8 cellular contexts compared by ENCODE assay signal in genomic region chr16:21506857-21507456, GRCh38.
A peak's percentile ranks its signal among the peaks of the same experiment; 100 is the strongest.
DNase-seq lines count a peak whose midpoint lies in the region; ATAC-seq, FAIRE-seq and TF ChIP-seq lines count a peak whose summit lies in the region.
"Not testable (repeated sequence)": the region's sequence is repeated elsewhere in the genome, so short reads cannot be mapped to it uniquely, and the experiment has no call there.

No MANE protein-coding gene starts in this region.

- peaks cover 28% of the 10 kb centered on the region for H3K36me3 Mint-ChIP-seq in activated naive CD8-positive, alpha-beta T cell treated with anti-CD3 and anti-CD28 coated beads, Interleukin-2, amount 50 U/mL, for 24 hours (ENCODE audit: low read depth)

- H3K4me1 Mint-ChIP-seq in activated naive CD8-positive, alpha-beta T cell treated with anti-CD3 and anti-CD28 coated beads, Interleukin-2, amount 50 U/mL, for 24 hours = peaks cover 70% of the 10 kb centered on the region

- peak overlapping the region; percentile 64 for H3K9ac ChIP-seq in Loucy (ENCODE audit: low read depth, low read length, poor library complexity, severe bottlenecking)

- intact Hi-C loops in left lung (cut with DNase I) = not testable (repeated sequence)

- H3K4me3 Mint-ChIP-seq in activated naive CD8-positive, alpha-beta T cell treated with anti-CD3 and anti-CD28 coated beads, Interleukin-2, amount 50 U/mL, for 24 hours = peak overlapping the region; percentile 63

- H3K4me1 ChIP-seq in Loucy (ENCODE audit: insufficient read depth, low read length, poor library complexity, severe bottlenecking) (peaks cover 15% of the 10 kb centered on the region), left lung (peaks cover 13 to 75% of the 10 kb centered on the region in 2 donors)

- peak; percentile 43 for ATAC-seq in HG02870 (IDR thresholded peaks at IDR 0.05; ENCODE audit: unreplicated experiment)
- ATAC-seq in activated naive CD8-positive, alpha-beta T cell treated with anti-CD3 and anti-CD28 coated beads, Interleukin-2, amount 50 U/mL, for 24 hours = peak; percentile 42
- not testable (repeated sequence) for ATAC-seq in left lung

- H3K4me2 ChIP-seq in Loucy (ENCODE audit: low read depth, low read length, poor library complexity, severe bottlenecking) = peak overlapping the region; percentile 86

- not testable (repeated sequence) for H3F3A ChIP-seq in Loucy (ENCODE audit: low read depth)

- DNase-seq in D721Med (ENCODE audit: insufficient read length, low spot score) = peak; percentile 21
- peak; percentile 69 for DNase-seq in GM19238 (ENCODE audit: insufficient read length, low spot score)
- DNase-seq in activated naive CD8-positive, alpha-beta T cell treated with anti-CD3 and anti-CD28 coated beads, Interleukin-2, amount 50 U/mL, for 24 hours = peak; percentile 58
- peak; percentile 69 to 91 for DNase-seq in left lung
- peak; percentile 35 for DNase-seq in stimulated activated CD4-positive, alpha-beta T cell treated with anti-CD3 and anti-CD28 coated beads, Interleukin-4, amount 100 ng/mL, for 1 hour

- not testable (repeated sequence) for H3K27me3 Mint-ChIP-seq in activated naive CD8-positive, alpha-beta T cell treated with anti-CD3 and anti-CD28 coated beads, Interleukin-2, amount 50 U/mL, for 24 hours

- peaks cover 90% of the 10 kb centered on the region for H3K79me2 ChIP-seq in Loucy (ENCODE audit: insufficient read depth, low read length)

- H3K36me3 ChIP-seq in Loucy (ENCODE audit: insufficient read depth, low read length) (peaks cover 13% of the 10 kb centered on the region; the same call in 1 of the 2 replicates), left lung (peaks cover 0 to 14% of the 10 kb centered on the region in 2 donors)

- H3K9me2 ChIP-seq in Loucy (replicated peaks; ENCODE audit: low read depth, low read length) = not testable (repeated sequence)

- FAIRE-seq in D721Med (lab: Jason Lieb, UNC) = not testable (repeated sequence)

- H3K9me3 Mint-ChIP-seq in activated naive CD8-positive, alpha-beta T cell treated with anti-CD3 and anti-CD28 coated beads, Interleukin-2, amount 50 U/mL, for 24 hours = not testable (repeated sequence)

- H3K27ac ChIP-seq in VCaP = peak overlapping the region; percentile 33; the same call in 1 of the 2 replicates
- H3K27ac ChIP-seq in left lung = peak overlapping the region; percentile 4 to 49

- not testable (repeated sequence) for H2AFZ ChIP-seq in Loucy (ENCODE audit: low read length)

- peaks cover 37% of the 10 kb centered on the region for H4K20me1 ChIP-seq in Loucy (ENCODE audit: insufficient read depth, low read length, poor library complexity, severe bottlenecking)

- TF ChIP-seq CTCF in D721Med (IDR thresholded peaks at IDR 0.05; ENCODE audit: insufficient read depth, missing control alignments); Loucy (conservative IDR thresholded peaks at IDR 0.05; ENCODE audit: low read length); VCaP (conservative IDR thresholded peaks at IDR 0.05); left lung (IDR thresholded peaks at IDR 0.05): not testable (repeated sequence)

- peak overlapping the region; percentile 88 for H3K27ac Mint-ChIP-seq in activated naive CD8-positive, alpha-beta T cell treated with anti-CD3 and anti-CD28 coated beads, Interleukin-2, amount 50 U/mL, for 24 hours

- H3K4me3 ChIP-seq in Loucy (ENCODE audit: low read length, poor library complexity, severe bottlenecking) = peak overlapping the region; percentile 70
- H3K4me3 ChIP-seq in left lung = peak overlapping the region in 1 of 2 donors; percentile 5

- H3K27me3 ChIP-seq in Loucy (ENCODE audit: insufficient read depth, low read length, poor library complexity, severe bottlenecking); left lung: not testable (repeated sequence)

- H3K9me3 ChIP-seq in Loucy (ENCODE audit: insufficient read depth, low read depth, low read length); left lung: not testable (repeated sequence)

Comparison
In these comparisons a context has a peak if more than half of its experiments do, and no peak if none do; other contexts are left out.
1. DNase-seq: peak in every context shown above with its lines; median percentile 80 in left lung; 69 in GM19238; 58 in activated naive CD8-positive, alpha-beta T cell treated with anti-CD3 and anti-CD28 coated beads, Interleukin-2, amount 50 U/mL, for 24 hours; 35 in stimulated activated CD4-positive, alpha-beta T cell treated with anti-CD3 and anti-CD28 coated beads, Interleukin-4, amount 100 ng/mL, for 1 hour; 21 in D721Med.